8 cellular contexts compared by ENCODE assay signal in the genomic region with DNA sequence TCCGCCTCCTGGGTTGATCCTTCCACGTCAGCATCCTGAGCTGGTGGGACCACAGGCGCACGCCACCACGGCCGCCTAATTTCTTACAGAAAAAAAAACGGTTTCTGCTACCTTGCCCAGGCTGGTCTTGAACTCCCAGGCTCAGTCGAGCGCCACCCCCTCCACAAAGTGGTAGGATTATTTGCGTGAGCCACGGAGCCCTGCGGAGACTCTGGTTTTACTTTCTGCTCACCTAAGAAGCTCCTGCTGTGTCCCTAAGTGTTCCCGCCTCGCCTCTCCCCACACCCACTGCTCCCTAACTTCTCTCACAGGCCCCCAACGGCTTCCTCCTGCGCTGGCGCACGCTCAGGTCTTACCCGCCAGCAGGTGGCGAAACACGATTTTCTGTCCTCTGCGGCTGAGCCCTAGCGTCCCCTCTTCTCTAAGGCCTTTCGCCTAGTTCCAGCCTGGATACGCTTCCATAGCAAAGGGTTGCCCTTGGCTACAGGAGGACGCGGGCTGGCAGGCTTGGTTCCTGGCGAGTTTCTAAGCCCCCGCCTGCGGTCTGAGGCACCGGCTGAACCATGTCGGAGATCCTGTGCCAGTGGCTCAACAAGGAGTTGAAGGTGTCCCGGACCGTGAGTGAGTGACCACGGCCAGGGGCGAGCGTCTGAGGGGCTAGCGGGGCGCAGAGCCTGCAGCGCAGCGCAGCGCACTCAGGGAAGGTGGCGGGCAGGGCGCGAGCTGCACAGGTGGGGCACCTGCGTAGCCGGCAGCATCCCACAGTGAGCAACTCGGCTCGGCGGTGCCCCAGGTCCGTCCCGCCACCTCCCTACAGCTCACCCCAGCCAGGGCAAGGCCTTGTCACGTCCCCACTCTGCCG. TPM values are rescaled to one million over a fixed set of nuclear protein-coding genes. Genes with fewer than 3 reads are reported as not detected.
DNase-seq lines count a peak whose midpoint lies in the region; ATAC-seq, FAIRE-seq and TF ChIP-seq lines count a peak whose summit lies in the region.

A gene with protein sequence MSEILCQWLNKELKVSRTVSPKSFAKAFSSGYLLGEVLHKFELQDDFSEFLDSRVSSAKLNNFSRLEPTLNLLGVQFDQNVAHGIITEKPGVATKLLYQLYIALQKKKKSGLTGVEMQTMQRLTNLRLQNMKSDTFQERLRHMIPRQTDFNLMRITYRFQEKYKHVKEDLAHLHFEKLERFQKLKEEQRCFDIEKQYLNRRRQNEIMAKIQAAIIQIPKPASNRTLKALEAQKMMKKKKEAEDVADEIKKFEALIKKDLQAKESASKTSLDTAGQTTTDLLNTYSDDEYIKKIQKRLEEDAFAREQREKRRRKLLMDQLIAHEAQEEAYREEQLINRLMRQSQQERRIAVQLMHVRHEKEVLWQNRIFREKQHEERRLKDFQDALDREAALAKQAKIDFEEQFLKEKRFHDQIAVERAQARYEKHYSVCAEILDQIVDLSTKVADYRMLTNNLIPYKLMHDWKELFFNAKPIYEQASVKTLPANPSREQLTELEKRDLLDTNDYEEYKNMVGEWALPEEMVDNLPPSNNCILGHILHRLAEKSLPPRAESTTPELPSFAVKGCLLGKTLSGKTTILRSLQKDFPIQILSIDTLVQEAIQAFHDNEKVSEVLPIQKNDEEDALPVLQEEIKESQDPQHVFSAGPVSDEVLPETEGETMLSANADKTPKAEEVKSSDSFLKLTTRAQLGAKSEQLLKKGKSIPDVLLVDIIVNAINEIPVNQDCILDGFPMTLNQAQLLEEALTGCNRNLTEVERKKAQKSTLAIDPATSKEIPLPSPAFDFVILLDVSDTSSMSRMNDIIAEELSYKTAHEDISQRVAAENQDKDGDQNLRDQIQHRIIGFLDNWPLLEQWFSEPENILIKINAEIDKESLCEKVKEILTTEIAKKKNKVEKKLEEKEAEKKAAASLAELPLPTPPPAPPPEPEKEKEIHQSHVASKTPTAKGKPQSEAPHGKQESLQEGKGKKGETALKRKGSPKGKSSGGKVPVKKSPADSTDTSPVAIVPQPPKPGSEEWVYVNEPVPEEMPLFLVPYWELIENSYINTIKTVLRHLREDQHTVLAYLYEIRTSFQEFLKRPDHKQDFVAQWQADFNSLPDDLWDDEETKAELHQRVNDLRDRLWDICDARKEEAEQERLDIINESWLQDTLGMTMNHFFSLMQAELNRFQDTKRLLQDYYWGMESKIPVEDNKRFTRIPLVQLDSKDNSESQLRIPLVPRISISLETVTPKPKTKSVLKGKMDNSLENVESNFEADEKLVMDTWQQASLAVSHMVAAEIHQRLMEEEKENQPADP (N-terminal part only) (plus strand): TSS at position 429 of the 862 bp plus-strand sequence. CDS start 135 bp downstream, at position 564.

- peak within 1 kb of the TSS; percentile 94 for H3K27ac Mint-ChIP-seq in activated T-cell treated with anti-CD3 and anti-CD28 coated beads, Interleukin-2, amount 50 U/mL, for 24 hours

- H3K9ac ChIP-seq in mucosa of stomach (ENCODE audit: low read length), result peak within 1 kb of the TSS; percentile 73

- peaks cover 43% of the 10 kb centered on the region for H3K4me1 Mint-ChIP-seq in activated T-cell treated with anti-CD3 and anti-CD28 coated beads, Interleukin-2, amount 50 U/mL, for 24 hours (ENCODE audit: low read depth)

- TF ChIP-seq CTCF in OCI-LY7 (conservative IDR thresholded peaks at IDR 0.05; ENCODE audit: low read length), result peak; percentile 38; the same call in 1 of the 2 replicates
- peak; percentile 63 to 77 (median 77) for TF ChIP-seq CTCF in esophagus muscularis mucosa (IDR thresholded peaks at IDR 0.05)

- CTCF ChIA-PET in OCI-LY7 (lab: Charles Lee; ENCODE audit: unreplicated experiment), result no interaction called here

- H3K27me3 Mint-ChIP-seq in activated T-cell treated with anti-CD3 and anti-CD28 coated beads, Interleukin-2, amount 50 U/mL, for 24 hours, result no peaks in the 10 kb centered on the region

- H3K9me3 ChIP-seq in OCI-LY7 (ENCODE audit: low read length) (0 out of 2 replicates have a peak, but pooled peaks cover 4% of the 10 kb centered on the region), esophagus muscularis mucosa (no peaks in the 10 kb centered on the region), mucosa of stomach (ENCODE audit: control insufficient read depth, low read length) (no peaks in the 10 kb centered on the region)

- WGBS in esophagus muscularis mucosa, result 5% methylated on average over 28 of the region's 54 CpGs

- BruUV-seq in OCI-LY7 (replicated peaks; lab: Mats Ljungman, UMichigan), result no TSS peak

- no peak within 1 kb of the TSS for H3K4me2 ChIP-seq in OCI-LY7 (ENCODE audit: low read length)

- POLR2A ChIA-PET in OCI-LY7 (lab: Charles Lee), result interaction anchor here (1.4 kb wide), 1 partner anchor 141 kb away, joined by 3 read pairs; no protein-coding TSS in a partner anchor

- H4K20me1 ChIP-seq in OCI-LY7 (ENCODE audit: insufficient read depth, low read length), result no peaks in the 10 kb centered on the region

- DNase-seq in OCI-LY7 (ENCODE audit: low spot score), result no peak
- peak; percentile 88 for DNase-seq in activated T-cell treated with anti-CD3 and anti-CD28 coated beads, Interleukin-2, amount 50 U/mL, for 24 hours
- peak; percentile 93 for DNase-seq in esophagus muscularis mucosa (ENCODE audit: extremely low spot score)
- DNase-seq in stimulated activated CD8-positive, alpha-beta memory T cell treated with anti-CD3 and anti-CD28 coated beads, Interleukin-4, amount 100 ng/mL, for 4 hours (ENCODE audit: low read depth in 2 of 2, low spot score in 1 of 2), result peak; percentile 42 to 56

- no peak for TF ChIP-seq POLR2A in esophagus muscularis mucosa (IDR thresholded peaks at IDR 0.05; ENCODE audit: low read depth)

- no peak within 1 kb of the TSS for H3K4me3 ChIP-seq in OCI-LY7 (ENCODE audit: low read depth, low read length, poor library complexity, severe bottlenecking)
- H3K4me3 ChIP-seq in esophagus muscularis mucosa, result peak within 1 kb of the TSS; percentile 74 to 91 (median 84)
- peak within 1 kb of the TSS; percentile 85 for H3K4me3 ChIP-seq in mucosa of stomach (ENCODE audit: low read length)

- peak within 1 kb of the TSS; percentile 95 for H3K4me3 Mint-ChIP-seq in activated T-cell treated with anti-CD3 and anti-CD28 coated beads, Interleukin-2, amount 50 U/mL, for 24 hours

- H3K4me1 ChIP-seq in OCI-LY7 (ENCODE audit: insufficient read depth, low read length, poor library complexity, severe bottlenecking), result no peaks in the 10 kb centered on the region
- H3K4me1 ChIP-seq in esophagus muscularis mucosa, result peaks cover 0 to 19% (median 15%) of the 10 kb centered on the region in 4 donors
- peaks cover 7% of the 10 kb centered on the region for H3K4me1 ChIP-seq in mucosa of stomach (ENCODE audit: control insufficient read depth, insufficient read depth, low read length)

- ATAC-seq in GM18867 (IDR thresholded peaks at IDR 0.05; ENCODE audit: unreplicated experiment) (peak; percentile 83), HG03457 (IDR thresholded peaks at IDR 0.05; ENCODE audit: unreplicated experiment) (peak; percentile 65)

- intact Hi-C loops in OCI-LY7 (cut with micrococcal nuclease; ENCODE audit: unreplicated experiment) (no loop called here), esophagus muscularis mucosa (cut with DNase I) (loop anchor here (1.0 kb wide), 1 partner anchor 309 kb away; no protein-coding TSS in a partner anchor)

- H3K9me3 Mint-ChIP-seq in activated T-cell treated with anti-CD3 and anti-CD28 coated beads, Interleukin-2, amount 50 U/mL, for 24 hours, result peaks cover 9% of the 10 kb centered on the region

- FAIRE-seq in A204.1 (lab: Jason Lieb, UNC), result peak; percentile 85

- no peaks in the 10 kb centered on the region for H3K9me2 ChIP-seq in OCI-LY7 (ENCODE audit: insufficient read depth, low read length)

- H3K36me3 Mint-ChIP-seq in activated T-cell treated with anti-CD3 and anti-CD28 coated beads, Interleukin-2, amount 50 U/mL, for 24 hours (ENCODE audit: low read depth), result peaks cover 13% of the 10 kb centered on the region

- no peak for TF ChIP-seq EP300 in esophagus muscularis mucosa (IDR thresholded peaks at IDR 0.05)

- H3K36me3 ChIP-seq in OCI-LY7 (ENCODE audit: insufficient read depth, low read length), result no peaks in the 10 kb centered on the region
- H3K36me3 ChIP-seq in esophagus muscularis mucosa, result no peaks in the 10 kb centered on the region
- no peaks in the 10 kb centered on the region for H3K36me3 ChIP-seq in mucosa of stomach (ENCODE audit: control insufficient read depth, insufficient read depth, low read length)

- H3K27ac ChIP-seq in OCI-LY7 (ENCODE audit: low read depth, low read length, poor library complexity, severe bottlenecking) (no peak within 1 kb of the TSS), esophagus muscularis mucosa (replicated peaks in 1 of 4) (peak within 1 kb of the TSS; percentile 16 to 41 (median 36))

- H3K27me3 ChIP-seq in esophagus muscularis mucosa, result no peaks in the 10 kb centered on the region
- H3K27me3 ChIP-seq in mucosa of stomach (ENCODE audit: control insufficient read depth, insufficient read depth, low read length), result no peaks in the 10 kb centered on the region

- H2AFZ ChIP-seq in OCI-LY7 (ENCODE audit: low read length), result no peak within 1 kb of the TSS

- H3K79me2 ChIP-seq in OCI-LY7 (ENCODE audit: insufficient read depth, low read depth, low read length), result no peaks in the 10 kb centered on the region

RNA-seq across cellular contexts. Expression of the gene that starts here (rescaled TPM):
- 0.03 TPM in 1 of 2 replicates, not detected in the other for total RNA-seq in OCI-LY7 (2014; rRNA removed; shearing (Covaris generic))
- total RNA-seq in OCI-LY7 (2022), result not detected in 2 replicates
- 1 to 10 TPM; 2.8 to 4.6 (median 3.1) TPM for total RNA-seq in esophagus muscularis mucosa
